1 cellular context compared by ENCODE assay signal in the genomic region with DNA sequence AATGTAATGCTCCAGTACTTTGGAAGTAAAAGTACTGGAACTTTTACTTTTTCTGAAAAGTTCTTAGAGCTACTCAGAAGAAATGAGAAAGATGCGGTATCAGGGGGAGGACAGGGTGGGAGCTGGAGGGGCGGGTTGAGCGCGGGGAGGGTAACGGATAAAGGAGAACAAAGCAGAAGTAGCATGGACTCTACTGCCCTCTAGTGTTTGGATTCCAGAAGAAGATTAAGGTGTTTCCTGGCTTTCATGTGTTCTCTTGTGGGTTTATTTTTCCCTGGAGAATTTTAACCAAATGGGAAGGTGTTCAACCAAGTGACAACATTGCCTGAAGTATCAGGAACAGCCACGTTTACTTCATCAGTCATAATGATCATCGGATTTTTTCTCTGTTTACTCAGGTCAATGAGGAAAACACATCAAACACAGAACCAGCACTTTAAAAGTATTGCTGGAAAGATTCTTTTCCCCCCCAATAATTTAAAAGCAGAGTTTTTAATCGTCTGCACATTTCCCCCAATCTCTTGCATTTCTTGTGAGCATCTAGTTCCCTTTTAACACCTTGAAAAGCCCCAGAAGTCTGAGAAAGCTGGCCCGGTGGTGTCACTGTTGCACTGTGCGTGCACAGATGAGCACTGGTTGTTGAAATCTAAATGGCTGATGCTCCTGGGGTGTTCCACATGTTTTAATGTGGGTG.
TF ChIP-seq lines count a peak whose summit lies in the region.

No MANE protein-coding gene starts in this region.

TF ChIP-seq in HEK293, 187 proteins besides CTCF, POLR2A, EP300 and RAD21 (continued from another document):
- TF ChIP-seq, protein P1, sequence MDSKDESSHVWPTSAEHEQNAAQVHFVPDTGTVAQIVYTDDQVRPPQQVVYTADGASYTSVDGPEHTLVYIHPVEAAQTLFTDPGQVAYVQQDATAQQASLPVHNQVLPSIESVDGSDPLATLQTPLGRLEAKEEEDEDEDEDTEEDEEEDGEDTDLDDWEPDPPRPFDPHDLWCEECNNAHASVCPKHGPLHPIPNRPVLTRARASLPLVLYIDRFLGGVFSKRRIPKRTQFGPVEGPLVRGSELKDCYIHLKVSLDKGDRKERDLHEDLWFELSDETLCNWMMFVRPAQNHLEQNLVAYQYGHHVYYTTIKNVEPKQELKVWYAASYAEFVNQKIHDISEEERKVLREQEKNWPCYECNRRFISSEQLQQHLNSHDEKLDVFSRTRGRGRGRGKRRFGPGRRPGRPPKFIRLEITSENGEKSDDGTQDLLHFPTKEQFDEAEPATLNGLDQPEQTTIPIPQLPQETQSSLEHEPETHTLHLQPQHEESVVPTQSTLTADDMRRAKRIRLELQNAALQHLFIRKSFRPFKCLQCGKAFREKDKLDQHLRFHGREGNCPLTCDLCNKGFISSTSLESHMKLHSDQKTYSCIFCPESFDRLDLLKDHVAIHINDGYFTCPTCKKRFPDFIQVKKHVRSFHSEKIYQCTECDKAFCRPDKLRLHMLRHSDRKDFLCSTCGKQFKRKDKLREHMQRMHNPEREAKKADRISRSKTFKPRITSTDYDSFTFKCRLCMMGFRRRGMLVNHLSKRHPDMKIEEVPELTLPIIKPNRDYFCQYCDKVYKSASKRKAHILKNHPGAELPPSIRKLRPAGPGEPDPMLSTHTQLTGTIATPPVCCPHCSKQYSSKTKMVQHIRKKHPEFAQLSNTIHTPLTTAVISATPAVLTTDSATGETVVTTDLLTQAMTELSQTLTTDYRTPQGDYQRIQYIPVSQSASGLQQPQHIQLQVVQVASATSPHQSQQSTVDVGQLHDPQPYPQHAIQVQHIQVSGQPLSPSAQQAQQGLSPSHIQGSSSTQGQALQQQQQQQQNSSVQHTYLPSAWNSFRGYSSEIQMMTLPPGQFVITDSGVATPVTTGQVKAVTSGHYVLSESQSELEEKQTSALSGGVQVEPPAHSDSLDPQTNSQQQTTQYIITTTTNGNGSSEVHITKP (tag by site-specific recombination; IDR thresholded peaks at IDR 0.05), result peak; percentile 61; the same call in 1 of the 2 replicates
- no peak for TF ChIP-seq ZBTB21 (tag by site-specific recombination; IDR thresholded peaks at IDR 0.05)
- TF ChIP-seq ZNF146 (tag by site-specific recombination; IDR thresholded peaks at IDR 0.05), result no peak
- TF ChIP-seq, protein P2, sequence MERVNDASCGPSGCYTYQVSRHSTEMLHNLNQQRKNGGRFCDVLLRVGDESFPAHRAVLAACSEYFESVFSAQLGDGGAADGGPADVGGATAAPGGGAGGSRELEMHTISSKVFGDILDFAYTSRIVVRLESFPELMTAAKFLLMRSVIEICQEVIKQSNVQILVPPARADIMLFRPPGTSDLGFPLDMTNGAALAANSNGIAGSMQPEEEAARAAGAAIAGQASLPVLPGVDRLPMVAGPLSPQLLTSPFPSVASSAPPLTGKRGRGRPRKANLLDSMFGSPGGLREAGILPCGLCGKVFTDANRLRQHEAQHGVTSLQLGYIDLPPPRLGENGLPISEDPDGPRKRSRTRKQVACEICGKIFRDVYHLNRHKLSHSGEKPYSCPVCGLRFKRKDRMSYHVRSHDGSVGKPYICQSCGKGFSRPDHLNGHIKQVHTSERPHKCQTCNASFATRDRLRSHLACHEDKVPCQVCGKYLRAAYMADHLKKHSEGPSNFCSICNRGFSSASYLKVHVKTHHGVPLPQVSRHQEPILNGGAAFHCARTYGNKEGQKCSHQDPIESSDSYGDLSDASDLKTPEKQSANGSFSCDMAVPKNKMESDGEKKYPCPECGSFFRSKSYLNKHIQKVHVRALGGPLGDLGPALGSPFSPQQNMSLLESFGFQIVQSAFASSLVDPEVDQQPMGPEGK (tag by site-specific recombination; IDR thresholded peaks at IDR 0.05), result peak; percentile 47; the same call in 1 of the 2 replicates
- TF ChIP-seq, protein P3, sequence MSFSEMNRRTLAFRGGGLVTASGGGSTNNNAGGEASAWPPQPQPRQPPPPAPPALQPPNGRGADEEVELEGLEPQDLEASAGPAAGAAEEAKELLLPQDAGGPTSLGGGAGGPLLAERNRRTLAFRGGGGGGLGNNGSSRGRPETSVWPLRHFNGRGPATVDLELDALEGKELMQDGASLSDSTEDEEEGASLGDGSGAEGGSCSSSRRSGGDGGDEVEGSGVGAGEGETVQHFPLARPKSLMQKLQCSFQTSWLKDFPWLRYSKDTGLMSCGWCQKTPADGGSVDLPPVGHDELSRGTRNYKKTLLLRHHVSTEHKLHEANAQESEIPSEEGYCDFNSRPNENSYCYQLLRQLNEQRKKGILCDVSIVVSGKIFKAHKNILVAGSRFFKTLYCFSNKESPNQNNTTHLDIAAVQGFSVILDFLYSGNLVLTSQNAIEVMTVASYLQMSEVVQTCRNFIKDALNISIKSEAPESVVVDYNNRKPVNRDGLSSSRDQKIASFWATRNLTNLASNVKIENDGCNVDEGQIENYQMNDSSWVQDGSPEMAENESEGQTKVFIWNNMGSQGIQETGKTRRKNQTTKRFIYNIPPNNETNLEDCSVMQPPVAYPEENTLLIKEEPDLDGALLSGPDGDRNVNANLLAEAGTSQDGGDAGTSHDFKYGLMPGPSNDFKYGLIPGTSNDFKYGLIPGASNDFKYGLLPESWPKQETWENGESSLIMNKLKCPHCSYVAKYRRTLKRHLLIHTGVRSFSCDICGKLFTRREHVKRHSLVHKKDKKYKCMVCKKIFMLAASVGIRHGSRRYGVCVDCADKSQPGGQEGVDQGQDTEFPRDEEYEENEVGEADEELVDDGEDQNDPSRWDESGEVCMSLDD (tag by site-specific recombination; IDR thresholded peaks at IDR 0.05), result no peak
- 0 out of 2 replicates have a peak, but pooled peaks have one; percentile 12 for TF ChIP-seq ZNF2 (tag by site-specific recombination; IDR thresholded peaks at IDR 0.05)
- TF ChIP-seq, protein P4, sequence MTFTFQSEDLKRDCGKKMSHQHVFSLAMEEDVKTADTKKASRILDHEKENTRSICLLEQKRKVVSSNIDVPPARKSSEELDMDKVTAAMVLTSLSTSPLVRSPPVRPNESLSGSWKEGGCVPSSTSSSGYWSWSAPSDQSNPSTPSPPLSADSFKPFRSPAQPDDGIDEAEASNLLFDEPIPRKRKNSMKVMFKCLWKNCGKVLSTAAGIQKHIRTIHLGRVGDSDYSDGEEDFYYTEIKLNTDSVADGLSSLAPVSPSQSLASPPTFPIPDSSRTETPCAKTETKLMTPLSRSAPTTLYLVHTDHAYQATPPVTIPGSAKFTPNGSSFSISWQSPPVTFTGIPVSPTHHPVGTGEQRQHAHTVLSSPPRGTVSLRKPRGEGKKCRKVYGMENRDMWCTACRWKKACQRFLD (tag by site-specific recombination; IDR thresholded peaks at IDR 0.05), result no peak
- TF ChIP-seq, protein P5, sequence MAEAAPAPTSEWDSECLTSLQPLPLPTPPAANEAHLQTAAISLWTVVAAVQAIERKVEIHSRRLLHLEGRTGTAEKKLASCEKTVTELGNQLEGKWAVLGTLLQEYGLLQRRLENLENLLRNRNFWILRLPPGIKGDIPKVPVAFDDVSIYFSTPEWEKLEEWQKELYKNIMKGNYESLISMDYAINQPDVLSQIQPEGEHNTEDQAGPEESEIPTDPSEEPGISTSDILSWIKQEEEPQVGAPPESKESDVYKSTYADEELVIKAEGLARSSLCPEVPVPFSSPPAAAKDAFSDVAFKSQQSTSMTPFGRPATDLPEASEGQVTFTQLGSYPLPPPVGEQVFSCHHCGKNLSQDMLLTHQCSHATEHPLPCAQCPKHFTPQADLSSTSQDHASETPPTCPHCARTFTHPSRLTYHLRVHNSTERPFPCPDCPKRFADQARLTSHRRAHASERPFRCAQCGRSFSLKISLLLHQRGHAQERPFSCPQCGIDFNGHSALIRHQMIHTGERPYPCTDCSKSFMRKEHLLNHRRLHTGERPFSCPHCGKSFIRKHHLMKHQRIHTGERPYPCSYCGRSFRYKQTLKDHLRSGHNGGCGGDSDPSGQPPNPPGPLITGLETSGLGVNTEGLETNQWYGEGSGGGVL (tag by site-specific recombination; IDR thresholded peaks at IDR 0.05), result peak; percentile 81
- TF ChIP-seq MZF1 (tag by site-specific recombination; IDR thresholded peaks at IDR 0.05; ENCODE audit: borderline replicate concordance), result no peak
TF ChIP-seq in HEK293: peak in this region for 10.
